Comparison of ENCODE assay signal across 8 cellular contexts in genomic region chr2:186486651-186487647, GRCh38. TPM values are rescaled to one million over a fixed set of nuclear protein-coding genes. Genes with fewer than 3 reads are reported as not detected.
A peak's percentile ranks its signal among the peaks of the same experiment; 100 is the strongest.
DNase-seq lines count a peak whose midpoint lies in the region; ATAC-seq lines count a peak whose summit lies in the region.

No MANE protein-coding gene starts in this region.

- DNase-seq in ELR (ENCODE audit: low read depth) (peak; percentile 50), KG1 (lab: John Stamatoyannopoulos, UW) (peak; percentile 62), iPS DF 6.9 (ENCODE audit: low read depth, low spot score) (no peak), NCI-H1694 (lab: John Stamatoyannopoulos, UW) (no peak)

- peak overlapping the region; percentile 100 for H3K27ac Mint-ChIP-seq in activated naive CD4-positive, alpha-beta T cell treated with anti-CD3 and anti-CD28 coated beads, Interleukin-2, amount 50 U/mL, for 24 hours

- peaks cover 79% of the 10 kb centered on the region for H3K4me1 Mint-ChIP-seq in activated naive CD4-positive, alpha-beta T cell treated with anti-CD3 and anti-CD28 coated beads, Interleukin-2, amount 50 U/mL, for 24 hours

- WGBS in iPS DF 6.9 (ENCODE audit: insufficient coverage, insufficient read length) = no CpG with 5 or more reads among the region's 31 CpGs

- H3K27me3 ChIP-seq in iPS DF 6.9 (ENCODE audit: control insufficient read depth, insufficient read depth, low read length) = no peaks in the 10 kb centered on the region
- no peaks in the 10 kb centered on the region for H3K27me3 ChIP-seq in skeletal muscle tissue (ENCODE audit: control insufficient read depth in 3 of 3, insufficient read depth in 3 of 3, low read length in 3 of 3)

- H3K4me3 Mint-ChIP-seq in activated naive CD4-positive, alpha-beta T cell treated with anti-CD3 and anti-CD28 coated beads, Interleukin-2, amount 50 U/mL, for 24 hours = peak overlapping the region; percentile 100

- H3K4me3 ChIP-seq in iPS DF 6.9 (ENCODE audit: low read length) = peak overlapping the region; percentile 60
- peak overlapping the region; percentile 88 to 94 (median 91) for H3K4me3 ChIP-seq in skeletal muscle tissue (ENCODE audit: low read length in 3 of 3)

- no peaks in the 10 kb centered on the region for H3K9me3 Mint-ChIP-seq in activated naive CD4-positive, alpha-beta T cell treated with anti-CD3 and anti-CD28 coated beads, Interleukin-2, amount 50 U/mL, for 24 hours

- H3K27me3 Mint-ChIP-seq in activated naive CD4-positive, alpha-beta T cell treated with anti-CD3 and anti-CD28 coated beads, Interleukin-2, amount 50 U/mL, for 24 hours = no peaks in the 10 kb centered on the region

- H3K27ac ChIP-seq in iPS DF 6.9 (ENCODE audit: low read length) (no peak overlapping the region), skeletal muscle tissue (ENCODE audit: low read depth, low read length) (peak overlapping the region; percentile 93)

- H3K9me3 ChIP-seq in iPS DF 6.9 (ENCODE audit: control insufficient read depth, insufficient read depth, low read length) (no peaks in the 10 kb centered on the region), skeletal muscle tissue (ENCODE audit: control insufficient read depth in 3 of 3, low read length in 3 of 3) (no peaks in the 10 kb centered on the region)

- peak overlapping the region; percentile 93 to 95 (median 93) for H3K9ac ChIP-seq in skeletal muscle tissue (ENCODE audit: low read depth in 1 of 3, low read length in 3 of 3)

- peaks cover 10% of the 10 kb centered on the region for H3K36me3 Mint-ChIP-seq in activated naive CD4-positive, alpha-beta T cell treated with anti-CD3 and anti-CD28 coated beads, Interleukin-2, amount 50 U/mL, for 24 hours

- no peak for ATAC-seq in HG03520 (IDR thresholded peaks at IDR 0.05; ENCODE audit: unreplicated experiment)
- no peak for ATAC-seq in HG03097 (IDR thresholded peaks at IDR 0.05; ENCODE audit: low FRiP score, unreplicated experiment)

- H3K4me1 ChIP-seq in iPS DF 6.9 (ENCODE audit: control insufficient read depth, insufficient read depth, low read length) (no peaks in the 10 kb centered on the region; the same call in 1 of the 2 replicates), skeletal muscle tissue (ENCODE audit: control insufficient read depth in 3 of 3, insufficient read depth in 3 of 3, low read length in 3 of 3) (peaks cover 30 to 49% (median 34%) of the 10 kb centered on the region in 3 donors)

- H3K36me3 ChIP-seq in iPS DF 6.9 (ENCODE audit: control insufficient read depth, insufficient read depth, low read length) (no peaks in the 10 kb centered on the region), skeletal muscle tissue (ENCODE audit: control insufficient read depth in 3 of 3, insufficient read depth in 3 of 3, low read length in 3 of 3) (no peaks in the 10 kb centered on the region)

RNA-seq across cellular contexts. Expression of gene ZC3H15, which starts 0.9 kb away (rescaled TPM):
- total RNA-seq in skeletal muscle tissue = 37.6 TPM

Comparison
In these comparisons a context has a peak if more than half of its experiments do, and no peak if none do; other contexts are left out.
1. DNase-seq: peak in ELR (single experiment) and KG1 (single experiment); none in iPS DF 6.9 (single experiment) and NCI-H1694 (single experiment).